ENCODE assay signal across 19 cellular contexts in genomic region chr7:3153118-3153517, GRCh38.
DNase-seq lines count a peak whose midpoint lies in the region; ATAC-seq, FAIRE-seq and TF ChIP-seq lines count a peak whose summit lies in the region.
"Had no signal": no experiment of that assay in that cellular context is flagged by ENCODE, and none has a peak within 500 bp of the region (broad histone marks: within the 10 kb centered on the region; RNA-seq: fewer than 3 reads in every experiment).

No MANE protein-coding gene starts in this region.

- H4K20me1 ChIP-seq in BLaER1 treated with 17β-estradiol and CSF1 and Interleukin-3, amounts not matched to agents 10 nM and 100 nM: no peaks in the 10 kb centered on the region
- H4K20me1 ChIP-seq in GM12878 (ENCODE audit: control insufficient read depth, insufficient read depth): no peaks in the 10 kb centered on the region

- in situ Hi-C loops in GM12878 (cut with MboI): no loop called here

- H3K27ac Mint-ChIP-seq in activated T-helper 1 cell treated with anti-CD3 and anti-CD28 coated beads, Interleukin-12 subunit alpha, Interleukin-12 subunit beta, Interleukin-2, Interleukin-4 antibody, amounts not matched to agents 30 ng/mL and 10 ng/mL and 1 ng/mL, durations not matched to agents 14 hours and 24 hours and 36 hours: no peak overlapping the region
- H3K27ac Mint-ChIP-seq: HFFc6 had no signal

- FAIRE-seq in GM12878 (lab: Jason Lieb, UNC): no peak
- FAIRE-seq: G401.6, GM18507, HepG2, HTR-8/SVneo had no signal

- 8% methylated on average over 6 of the region's 6 CpGs for WGBS in GM12878 (ENCODE audit: insufficient coverage, insufficient replicate concordance, low lambda C conversion rate, missing lambda C conversion rate)

- no peak overlapping the region for H2AFZ ChIP-seq in GM12878 (ENCODE audit: control insufficient read depth, low read depth, low read length)

- no peak overlapping the region for H3K4me3 ChIP-seq in BLaER1 treated with 17β-estradiol and CSF1 and Interleukin-3, amounts not matched to agents 10 nM and 100 nM
- no peak overlapping the region for H3K4me3 ChIP-seq in GM12878
- no peak overlapping the region for H3K4me3 ChIP-seq in lower lobe of right lung

- CTCF ChIA-PET in GM12878 (lab: Yijun Ruan, JAX): interaction anchor here (0.9 to 4.3 kb wide), 6 partner anchors 85 to 288 kb away, joined by 3 to 72 read pairs (median 12); no protein-coding TSS in a partner anchor

- H3K27me3 ChIP-seq in BLaER1 treated with 17β-estradiol and CSF1 and Interleukin-3, amounts not matched to agents 10 nM and 100 nM: 0 out of 22 replicates have a peak, but pooled peaks cover 0 to 6% (median 0%) of the 10 kb centered on the region in 11 experiments
- no peaks in the 10 kb centered on the region for H3K27me3 ChIP-seq in GM12878 (replicated peaks in 1 of 2; ENCODE audit: control insufficient read depth in 2 of 2, insufficient read depth in 2 of 2, low read length in 1 of 2)
- H3K27me3 ChIP-seq in lower lobe of right lung (ENCODE audit: low read depth): peaks cover 4% of the 10 kb centered on the region

- no peaks in the 10 kb centered on the region for H3K79me2 ChIP-seq in GM12878 (ENCODE audit: control insufficient read depth, insufficient read depth, low read length)

- H3K27ac ChIP-seq in BLaER1 treated with 17β-estradiol and CSF1 and Interleukin-3, amounts not matched to agents 10 nM and 100 nM: peak overlapping the region in 3 of 11 experiments; percentile 7 to 15 (median 11); a peak in 1 of 22 replicates
- H3K27ac ChIP-seq in GM12878 (ENCODE audit: control insufficient read depth, insufficient read depth): no peak overlapping the region
- no peak overlapping the region for H3K27ac ChIP-seq in lower lobe of right lung
- H3K27ac ChIP-seq: C4-2B had no signal

- no peak overlapping the region for H3K4me3 Mint-ChIP-seq in activated T-helper 1 cell treated with anti-CD3 and anti-CD28 coated beads, Interleukin-12 subunit alpha, Interleukin-12 subunit beta, Interleukin-2, Interleukin-4 antibody, amounts not matched to agents 30 ng/mL and 10 ng/mL and 1 ng/mL, durations not matched to agents 14 hours and 24 hours and 36 hours
- H3K4me3 Mint-ChIP-seq: CD4-positive, alpha-beta memory T cell; HFFc6 had no signal

- no peaks in the 10 kb centered on the region for H3K9me3 ChIP-seq in BLaER1 treated with 17β-estradiol and CSF1 and Interleukin-3, amounts not matched to agents 10 nM and 100 nM (replicated peaks in 1 of 11)
- H3K9me3 ChIP-seq in GM12878 (replicated peaks; ENCODE audit: control insufficient read depth, insufficient read depth, low read length) (no peaks in the 10 kb centered on the region), lower lobe of right lung (no peaks in the 10 kb centered on the region)

- H3K36me3 ChIP-seq in BLaER1 treated with 17β-estradiol and CSF1 and Interleukin-3, amounts not matched to agents 10 nM and 100 nM: no peaks in the 10 kb centered on the region
- H3K36me3 ChIP-seq in GM12878 (ENCODE audit: control insufficient read depth in 2 of 2, insufficient read depth in 2 of 2, low read length in 1 of 2) (no peaks in the 10 kb centered on the region), lower lobe of right lung (no peaks in the 10 kb centered on the region)

- BruUV-seq in GM12878 (replicated peaks; lab: Mats Ljungman, UMichigan): no TSS peak

- RAD21 ChIA-PET in GM12878 (lab: Charles Lee; ENCODE audit: unreplicated experiment): interaction anchor here (0.6 to 2.5 kb wide), 8 partner anchors 45 to 289 kb away, joined by 3 to 19 read pairs (median 7); no protein-coding TSS in a partner anchor

- POLR2A ChIA-PET in GM12878 (lab: Charles Lee): no interaction called here

- H3K9ac ChIP-seq in BLaER1 treated with 17β-estradiol and CSF1 and Interleukin-3, amounts not matched to agents 10 nM and 100 nM: peak overlapping the region in 1 of 11 experiments; percentile 8; a peak in 2 of 22 replicates
- no peak overlapping the region for H3K9ac ChIP-seq in GM12878 (ENCODE audit: control insufficient read depth, insufficient read depth, low read length)

- H3K4me1 ChIP-seq in BLaER1 treated with 17β-estradiol and CSF1 and Interleukin-3, amounts not matched to agents 10 nM and 100 nM: peaks cover 32 to 83% (median 77%) of the 10 kb centered on the region in 10 experiments
- H3K4me1 ChIP-seq in GM12878 (ENCODE audit: control insufficient read depth, insufficient read depth, low read length) (no peaks in the 10 kb centered on the region), lower lobe of right lung (no peaks in the 10 kb centered on the region)

- TF ChIP-seq POLR2A in GM12878 (IDR thresholded peaks at IDR 0.05; ENCODE audit: low read depth, low read length): no peak

- no peak for TF ChIP-seq EP300 in GM12878 (IDR thresholded peaks at IDR 0.05; ENCODE audit: borderline replicate concordance in 1 of 2, control insufficient read depth in 1 of 2, low read depth in 2 of 2, low read length in 2 of 2)

- peaks cover 5% of the 10 kb centered on the region for H3K9me3 Mint-ChIP-seq in activated T-helper 1 cell treated with anti-CD3 and anti-CD28 coated beads, Interleukin-12 subunit alpha, Interleukin-12 subunit beta, Interleukin-2, Interleukin-4 antibody, amounts not matched to agents 30 ng/mL and 10 ng/mL and 1 ng/mL, durations not matched to agents 14 hours and 24 hours and 36 hours
- H3K9me3 Mint-ChIP-seq: CD4-positive, alpha-beta memory T cell had no signal

- ATAC-seq in GM12878 (no peak), lower lobe of right lung (no peak), left cardiac atrium (no peak)
- ATAC-seq: HepG2 had no signal

- H3K36me3 Mint-ChIP-seq in activated T-helper 1 cell treated with anti-CD3 and anti-CD28 coated beads, Interleukin-12 subunit alpha, Interleukin-12 subunit beta, Interleukin-2, Interleukin-4 antibody, amounts not matched to agents 30 ng/mL and 10 ng/mL and 1 ng/mL, durations not matched to agents 14 hours and 24 hours and 36 hours (ENCODE audit: low read depth): peaks cover 2% of the 10 kb centered on the region
- H3K36me3 Mint-ChIP-seq: CD4-positive, alpha-beta memory T cell had no signal

- intact Hi-C loops in GM12878 (cut with micrococcal nuclease; ENCODE audit: unreplicated experiment): loop anchor here (10.0 kb wide), 1 partner anchor 488 kb away; no protein-coding TSS in a partner anchor
- intact Hi-C loops in lower lobe of right lung (cut with DNase I): no loop called here
- intact Hi-C loops in left cardiac atrium (cut with DNase I): loop anchor here in 1 of 2 donors (10.0 kb wide), 1 partner anchor 268 kb away; no protein-coding TSS in a partner anchor
- intact Hi-C loops in activated T-helper 1 cell treated with anti-CD3 and anti-CD28 coated beads, Interleukin-12 subunit alpha, Interleukin-12 subunit beta, Interleukin-2, Interleukin-4 antibody, amounts not matched to agents 30 ng/mL and 10 ng/mL and 1 ng/mL, durations not matched to agents 14 hours and 24 hours and 36 hours (cut with micrococcal nuclease): loop anchor here (5.0 to 10.0 kb wide), 2 partner anchors 46 to 198 kb away; no protein-coding TSS in a partner anchor

- no peak for TF ChIP-seq CTCF in GM12878 (IDR thresholded peaks at IDR 0.05 in 2 of 3, conservative IDR thresholded peaks at IDR 0.05 in 1 of 3; ENCODE audit: control insufficient read depth in 2 of 3, extremely low read depth in 1 of 3, insufficient read depth in 1 of 3, low read depth in 3 of 3, low read length in 3 of 3)
- TF ChIP-seq CTCF in lower lobe of right lung (IDR thresholded peaks at IDR 0.05): no peak

- peak overlapping the region in 9 of 11 experiments; percentile 25 to 90 (median 86); a peak in 18 of 22 replicates for H3K4me2 ChIP-seq in BLaER1 treated with 17β-estradiol and CSF1 and Interleukin-3, amounts not matched to agents 10 nM and 100 nM
- H3K4me2 ChIP-seq in GM12878 (ENCODE audit: control insufficient read depth, insufficient read depth): no peak overlapping the region

- H3K4me1 Mint-ChIP-seq in activated T-helper 1 cell treated with anti-CD3 and anti-CD28 coated beads, Interleukin-12 subunit alpha, Interleukin-12 subunit beta, Interleukin-2, Interleukin-4 antibody, amounts not matched to agents 30 ng/mL and 10 ng/mL and 1 ng/mL, durations not matched to agents 14 hours and 24 hours and 36 hours (ENCODE audit: low read depth): peaks cover 36% of the 10 kb centered on the region

- no peak for TF ChIP-seq RAD21 in GM12878 (IDR thresholded peaks at IDR 0.05; ENCODE audit: insufficient read depth, low read depth, low read length)

- H3K27me3 Mint-ChIP-seq in activated T-helper 1 cell treated with anti-CD3 and anti-CD28 coated beads, Interleukin-12 subunit alpha, Interleukin-12 subunit beta, Interleukin-2, Interleukin-4 antibody, amounts not matched to agents 30 ng/mL and 10 ng/mL and 1 ng/mL, durations not matched to agents 14 hours and 24 hours and 36 hours (ENCODE audit: insufficient read depth): peaks cover 7% of the 10 kb centered on the region

- SMC1A ChIA-PET in GM12878 (lab: Charles Lee; ENCODE audit: uncharacterized antibody, unreplicated experiment): interaction anchor here (1.9 to 4.1 kb wide), 5 partner anchors 87 to 265 kb away, joined by 5 to 43 read pairs (median 12); no protein-coding TSS in a partner anchor

- DNase-seq in Ammon's horn (ENCODE audit: low spot score) (peak; percentile 53), NCI-H69 (lab: John Stamatoyannopoulos, UW) (peak; percentile 13), GM12878 (ENCODE audit: low read depth, low spot score) (no peak), lower lobe of right lung (no peak), left cardiac atrium (no peak), NCI-H1436 treated with DMSO at 0.1 percent for 48 hours (lab: John Stamatoyannopoulos, UW) (no peak)
- no peak for DNase-seq in activated T-helper 1 cell treated with anti-CD3 and anti-CD28 coated beads, Interleukin-12 subunit alpha, Interleukin-12 subunit beta, Interleukin-2, Interleukin-4 antibody, amounts not matched to agents 30 ng/mL and 10 ng/mL and 1 ng/mL, durations not matched to agents 14 hours and 24 hours and 36 hours (ENCODE audit: low spot score)
- DNase-seq: AML-193; CD4-positive, alpha-beta memory T cell; DMS79; EL; HCEC 1CT; HFFc6 had no signal

TF ChIP-seq in GM12878, 131 proteins besides CTCF, POLR2A, EP300 and RAD21:
- TF ChIP-seq MTA2 (IDR thresholded peaks at IDR 0.05; ENCODE audit: low read depth): peak; percentile 13; the same call in 1 of the 2 replicates
- TF ChIP-seq TCF12 (IDR thresholded peaks at IDR 0.05; ENCODE audit: low read depth, low read length): 0 out of 2 replicates have a peak, but pooled peaks have one; percentile 34
- TF ChIP-seq JUNB (IDR thresholded peaks at IDR 0.05): peak; percentile 23; the same call in 1 of the 2 replicates
- peak; percentile 50; the same call in 1 of the 2 replicates for TF ChIP-seq BCL11A (IDR thresholded peaks at IDR 0.05; ENCODE audit: low read depth, low read length)
- no peak for TF ChIP-seq SIN3A (IDR thresholded peaks at IDR 0.05; ENCODE audit: low read depth, low read length)

Comparison
In these comparisons a context has a peak if more than half of its experiments do, and no peak if none do; other contexts are left out.
1. DNase-seq: peak in Ammon's horn (single experiment) and NCI-H69 (single experiment); none in GM12878 (single experiment), lower lobe of right lung (single experiment), left cardiac atrium (single experiment), activated T-helper 1 cell treated with anti-CD3 and anti-CD28 coated beads, Interleukin-12 subunit alpha, Interleukin-12 subunit beta, Interleukin-2, Interleukin-4 antibody, amounts not matched to agents 30 ng/mL and 10 ng/mL and 1 ng/mL, durations not matched to agents 14 hours and 24 hours and 36 hours (single experiment) and NCI-H1436 treated with DMSO at 0.1 percent for 48 hours (single experiment).